26 cellular contexts compared by ENCODE assay signal in genomic region chr5:108670591-108671335, GRCh38.
DNase-seq lines count a peak whose midpoint lies in the region; ATAC-seq and TF ChIP-seq lines count a peak whose summit lies in the region.
"Had no signal": no experiment of that assay in that cellular context is flagged by ENCODE, and none has a peak within 500 bp of the region (broad histone marks: within the 10 kb centered on the region; RNA-seq: fewer than 3 reads in every experiment).

No MANE protein-coding gene starts in this region.

- H3K4me3 ChIP-seq in mammary epithelial cell (replicated peaks in 1 of 3; ENCODE audit: insufficient read depth in 1 of 3, low read depth in 2 of 3, low read length in 3 of 3) (no peak overlapping the region), breast epithelium (no peak overlapping the region), neuronal stem cell (ENCODE audit: low read length in 2 of 2) (no peak overlapping the region)
- H3K4me3 ChIP-seq: lung, psoas muscle had no signal

- no peak overlapping the region for H3K4ac ChIP-seq in neuronal stem cell (ENCODE audit: low read length)

- no peak overlapping the region for H2BK15ac ChIP-seq in neuronal stem cell (ENCODE audit: low read length)

- no peak overlapping the region for H3K4me3 Mint-ChIP-seq in type B pancreatic cell
- H3K4me3 Mint-ChIP-seq: activated CD4-positive, alpha-beta memory T cell treated with anti-CD3 and anti-CD28 coated beads for 36 hours; activated naive CD4-positive, alpha-beta T cell treated with anti-CD3 and anti-CD28 coated beads for 36 hours; activated T-cell treated with anti-CD3 and anti-CD28 coated beads, Interleukin-2, amount 50 U/mL, for 24 hours; stimulated activated effector memory CD8-positive, alpha-beta T cell treated with anti-CD3 and anti-CD28 coated beads, Interleukin-12 subunit alpha, Interleukin-12 subunit beta, amount 100 ng/mL, for 72 hours had no signal

- H3K27ac Mint-ChIP-seq in type B pancreatic cell: peak overlapping the region; percentile 27
- H3K27ac Mint-ChIP-seq: activated CD4-positive, alpha-beta memory T cell treated with anti-CD3 and anti-CD28 coated beads for 36 hours; activated naive CD4-positive, alpha-beta T cell treated with anti-CD3 and anti-CD28 coated beads for 36 hours; activated T-cell treated with anti-CD3 and anti-CD28 coated beads, Interleukin-2, amount 50 U/mL, for 24 hours; stimulated activated effector memory CD8-positive, alpha-beta T cell treated with anti-CD3 and anti-CD28 coated beads, Interleukin-12 subunit alpha, Interleukin-12 subunit beta, amount 100 ng/mL, for 72 hours had no signal

- H2BK5ac ChIP-seq in neuronal stem cell (ENCODE audit: low read length): no peak overlapping the region

- H3K9ac ChIP-seq in mammary epithelial cell (ENCODE audit: insufficient read depth, low read length): no peak overlapping the region
- H3K9ac ChIP-seq in neuronal stem cell (ENCODE audit: low read depth, low read length, poor library complexity): no peak overlapping the region

- H3K4me1 ChIP-seq in mammary epithelial cell (ENCODE audit: insufficient read depth, low read length) (no peaks in the 10 kb centered on the region), breast epithelium (no peaks in the 10 kb centered on the region), neuronal stem cell (ENCODE audit: control insufficient read depth in 2 of 2, insufficient read depth in 1 of 2, low read depth in 1 of 2, low read length in 2 of 2) (peaks cover 3 to 12% of the 10 kb centered on the region in 2 donors)
- H3K4me1 ChIP-seq: psoas muscle had no signal

- no peak overlapping the region for H3K18ac ChIP-seq in neuronal stem cell (ENCODE audit: low read length)

- H3K14ac ChIP-seq in neuronal stem cell (ENCODE audit: low read length): no peak overlapping the region

- 45% methylated on average over 7 of the region's 7 CpGs for WGBS in mammary epithelial cell (ENCODE audit: low coverage, missing lambda C conversion rate)
- WGBS in neuronal stem cell (ENCODE audit: extremely low coverage in 2 of 2, insufficient read length in 2 of 2, insufficient replicate concordance in 1 of 2), 2 donors: no CpG with 5 or more reads among the region's 7 CpGs

- H3K23ac ChIP-seq in neuronal stem cell (ENCODE audit: low read depth, low read length, poor library complexity): no peak overlapping the region

- no peaks in the 10 kb centered on the region for H4K20me1 ChIP-seq in mammary epithelial cell (ENCODE audit: insufficient read depth, low read length)

- peak; percentile 29 for DNase-seq in mammary epithelial cell
- DNase-seq in breast epithelium (ENCODE audit: low spot score in 2 of 2): no peak
- DNase-seq in head of caudate nucleus: peak; percentile 40 to 93 (median 76)
- DNase-seq in neuronal stem cell (ENCODE audit: low spot score): no peak
- no peak for DNase-seq in type B pancreatic cell (ENCODE audit: extremely low spot score, unreplicated experiment)
- no peak for DNase-seq in stimulated activated CD4-positive, alpha-beta T cell treated with anti-CD3 and anti-CD28 coated beads, Interleukin-2, amount 100 ng/mL, for 48 hours
- DNase-seq: 8988T; activated CD4-positive, alpha-beta memory T cell treated with anti-CD3 and anti-CD28 coated beads for 36 hours; activated naive CD4-positive, alpha-beta T cell treated with anti-CD3 and anti-CD28 coated beads for 36 hours; activated T-cell treated with anti-CD3 and anti-CD28 coated beads, Interleukin-2, amount 50 U/mL, for 24 hours; COR-L47; effector memory CD4-positive, alpha-beta T cell; glutamatergic neuron; GOT3; NCI-H1436; NCI-H2171; NCI-H526 treated with DMSO at 0.1 percent for 48 hours; psoas muscle; SHP77 treated with DMSO at 0.1 percent for 48 hours; T-helper 1 cell; trophoblast cell had no signal

- peak overlapping the region; percentile 35 for H2AFZ ChIP-seq in mammary epithelial cell (ENCODE audit: low read depth, low read length)
- peak overlapping the region; percentile 73 for H2AFZ ChIP-seq in neuronal stem cell (ENCODE audit: low read length)

- no peaks in the 10 kb centered on the region for H3K79me1 ChIP-seq in neuronal stem cell (ENCODE audit: low read depth, low read length)

- no peak overlapping the region for H3K27ac ChIP-seq in mammary epithelial cell (ENCODE audit: insufficient read depth, low read depth, low read length)
- no peak overlapping the region for H3K27ac ChIP-seq in breast epithelium
- no peak overlapping the region for H3K27ac ChIP-seq in neuronal stem cell (replicated peaks; ENCODE audit: low read length)
- H3K27ac ChIP-seq: psoas muscle, VCaP had no signal

- H3K9me3 ChIP-seq in mammary epithelial cell (replicated peaks; ENCODE audit: insufficient read depth, low read length) (no peaks in the 10 kb centered on the region), breast epithelium (no peaks in the 10 kb centered on the region), neuronal stem cell (replicated peaks in 1 of 2; ENCODE audit: control insufficient read depth in 2 of 2, insufficient read depth in 1 of 2, low read depth in 1 of 2, low read length in 2 of 2) (no peaks in the 10 kb centered on the region)
- H3K9me3 ChIP-seq: psoas muscle had no signal

- dilution Hi-C loops in mammary epithelial cell (cut with HindIII; ENCODE audit: low sequenced_read_pairs): no loop called here

- BruUV-seq in mammary epithelial cell (replicated peaks; lab: Mats Ljungman, UMichigan): no TSS peak

- TF ChIP-seq CTCF in mammary epithelial cell (conservative IDR thresholded peaks at IDR 0.05 in 1 of 2, IDR thresholded peaks at IDR 0.05 in 1 of 2; ENCODE audit: extremely low read depth in 1 of 2, insufficient read depth in 1 of 2, low read depth in 1 of 2, low read length in 2 of 2) (no peak), breast epithelium (IDR thresholded peaks at IDR 0.05) (no peak), type B pancreatic cell (conservative IDR thresholded peaks at IDR 0.05) (no peak)

- H3K36me3 Mint-ChIP-seq in type B pancreatic cell: no peaks in the 10 kb centered on the region
- H3K36me3 Mint-ChIP-seq: activated CD4-positive, alpha-beta memory T cell treated with anti-CD3 and anti-CD28 coated beads for 36 hours; stimulated activated effector memory CD8-positive, alpha-beta T cell treated with anti-CD3 and anti-CD28 coated beads, Interleukin-12 subunit alpha, Interleukin-12 subunit beta, amount 100 ng/mL, for 72 hours had no signal

- H2BK120ac ChIP-seq in neuronal stem cell (ENCODE audit: low read depth, low read length): no peak overlapping the region

- no peak overlapping the region for H4K91ac ChIP-seq in neuronal stem cell (ENCODE audit: low read depth, low read length, poor library complexity)

- no peak overlapping the region for H4K8ac ChIP-seq in neuronal stem cell (ENCODE audit: low read depth, low read length)

- H2AK5ac ChIP-seq in neuronal stem cell (ENCODE audit: low read depth, low read length): no peak overlapping the region

- no peaks in the 10 kb centered on the region for H3K79me2 ChIP-seq in mammary epithelial cell (ENCODE audit: insufficient read depth, low read length)

- no peak overlapping the region for H2BK12ac ChIP-seq in neuronal stem cell (ENCODE audit: low read length)

- peaks cover 57% of the 10 kb centered on the region for H3K27me3 Mint-ChIP-seq in type B pancreatic cell

- TF ChIP-seq POLR2A in breast epithelium (IDR thresholded peaks at IDR 0.05): no peak

- H3K4me2 ChIP-seq in mammary epithelial cell (ENCODE audit: insufficient read depth, low read depth, low read length) (no peak overlapping the region), neuronal stem cell (ENCODE audit: insufficient read depth, low read length, poor library complexity, severe bottlenecking) (no peak overlapping the region)

- no peaks in the 10 kb centered on the region for H3K9me3 Mint-ChIP-seq in type B pancreatic cell
- H3K9me3 Mint-ChIP-seq: activated CD4-positive, alpha-beta memory T cell treated with anti-CD3 and anti-CD28 coated beads for 36 hours; stimulated activated effector memory CD8-positive, alpha-beta T cell treated with anti-CD3 and anti-CD28 coated beads, Interleukin-12 subunit alpha, Interleukin-12 subunit beta, amount 100 ng/mL, for 72 hours had no signal

- H3K36me3 ChIP-seq in mammary epithelial cell (ENCODE audit: insufficient read depth, low read length) (no peaks in the 10 kb centered on the region), breast epithelium (no peaks in the 10 kb centered on the region), neuronal stem cell (replicated peaks in 1 of 2; ENCODE audit: control insufficient read depth in 2 of 2, insufficient read depth in 2 of 2, low read length in 2 of 2) (no peaks in the 10 kb centered on the region)

- CTCF ChIA-PET in mammary epithelial cell (lab: Charles Lee; ENCODE audit: low non-redundant PET): interaction anchor here (0.5 kb wide), 1 partner anchor 8 kb away, joined by 4 read pairs; no protein-coding TSS in a partner anchor

- H3K27me3 ChIP-seq in mammary epithelial cell (ENCODE audit: insufficient read depth, low read length): no peaks in the 10 kb centered on the region
- H3K27me3 ChIP-seq in breast epithelium: no peaks in the 10 kb centered on the region
- no peaks in the 10 kb centered on the region for H3K27me3 ChIP-seq in neuronal stem cell (ENCODE audit: control insufficient read depth in 3 of 3, insufficient read depth in 3 of 3, low read depth in 1 of 3, low read length in 3 of 3)

- peaks cover 8% of the 10 kb centered on the region for H3K4me1 Mint-ChIP-seq in type B pancreatic cell (ENCODE audit: unreplicated experiment)
- H3K4me1 Mint-ChIP-seq: stimulated activated effector memory CD8-positive, alpha-beta T cell treated with anti-CD3 and anti-CD28 coated beads, Interleukin-12 subunit alpha, Interleukin-12 subunit beta, amount 100 ng/mL, for 72 hours had no signal

- in situ Hi-C loops in mammary epithelial cell (cut with MboI; ENCODE audit: low sequenced_read_pairs in 2 of 2): no loop called here

- intact Hi-C loops in mammary epithelial cell (cut with micrococcal nuclease): no loop called here
- intact Hi-C loops in breast epithelium (cut with DNase I; ENCODE audit: low total_unique reads): no loop called here
- intact Hi-C loops in head of caudate nucleus (cut with DNase I): no loop called here

- ATAC-seq in HG02973 (IDR thresholded peaks at IDR 0.05; ENCODE audit: unreplicated experiment) (no peak), HG03095 (IDR thresholded peaks at IDR 0.05; ENCODE audit: unreplicated experiment) (no peak)
- ATAC-seq: psoas muscle; stimulated activated effector memory CD8-positive, alpha-beta T cell treated with anti-CD3 and anti-CD28 coated beads, Interleukin-12 subunit alpha, Interleukin-12 subunit beta, amount 100 ng/mL, for 72 hours had no signal

Comparison
In these comparisons a context has a peak if more than half of its experiments do, and no peak if none do; other contexts are left out.
1. DNase-seq: peak in mammary epithelial cell (single experiment) and head of caudate nucleus (42 of 42); none in breast epithelium (0 of 2), neuronal stem cell (single experiment), type B pancreatic cell (single experiment) and stimulated activated CD4-positive, alpha-beta T cell treated with anti-CD3 and anti-CD28 coated beads, Interleukin-2, amount 100 ng/mL, for 48 hours (0 of 2).